ENCODE assay signal across 8 cellular contexts in genomic region chr12:50401383-50402155, GRCh38. TPM values are rescaled to one million over a fixed set of nuclear protein-coding genes. Genes with fewer than 3 reads are reported as not detected.
A peak's percentile ranks its signal among the peaks of the same experiment; 100 is the strongest.
DNase-seq lines count a peak whose midpoint lies in the region; ATAC-seq, FAIRE-seq and TF ChIP-seq lines count a peak whose summit lies in the region.

No MANE protein-coding gene starts in this region.

- TF ChIP-seq CTCF in astrocyte (IDR thresholded peaks at IDR 0.05; ENCODE audit: insufficient read depth, low read depth, low read length) (no peak), hepatocyte (IDR thresholded peaks at IDR 0.05; ENCODE audit: poor library complexity) (no peak)

- H4K20me1 ChIP-seq in astrocyte (ENCODE audit: insufficient read depth, low read length), result peaks cover 33% of the 10 kb centered on the region
- peaks cover 37% of the 10 kb centered on the region for H4K20me1 ChIP-seq in hepatocyte (ENCODE audit: insufficient read depth, poor library complexity, severe bottlenecking)

- H3K36me3 ChIP-seq in astrocyte (ENCODE audit: insufficient read depth, low read length) (no peaks in the 10 kb centered on the region), hepatocyte (replicated peaks; ENCODE audit: insufficient read depth, low read depth) (no peaks in the 10 kb centered on the region), rectal smooth muscle tissue (ENCODE audit: control insufficient read depth, insufficient read depth, low read length) (no peaks in the 10 kb centered on the region)

- ATAC-seq in GM18873 (IDR thresholded peaks at IDR 0.05; ENCODE audit: low FRiP score, unreplicated experiment), result no peak

- peak overlapping the region; percentile 93 for H3K4me3 ChIP-seq in astrocyte (ENCODE audit: insufficient read depth, low read depth, low read length)
- peak overlapping the region; percentile 73 for H3K4me3 ChIP-seq in hepatocyte
- H3K4me3 ChIP-seq in rectal smooth muscle tissue (ENCODE audit: low read length), result peak overlapping the region; percentile 91

- peak overlapping the region; percentile 98 for H3K27ac Mint-ChIP-seq in activated T-cell treated with anti-CD3 and anti-CD28 coated beads, Interleukin-2, amount 50 U/mL, for 24 hours
- peak overlapping the region; percentile 93 for H3K27ac Mint-ChIP-seq in astrocyte (ENCODE audit: unreplicated experiment)

- H3K27me3 Mint-ChIP-seq in activated T-cell treated with anti-CD3 and anti-CD28 coated beads, Interleukin-2, amount 50 U/mL, for 24 hours, result peaks cover under 1% of the 10 kb centered on the region
- H3K27me3 Mint-ChIP-seq in astrocyte (ENCODE audit: low read depth, unreplicated experiment), result no peaks in the 10 kb centered on the region

- no peaks in the 10 kb centered on the region for H3K9me3 Mint-ChIP-seq in activated T-cell treated with anti-CD3 and anti-CD28 coated beads, Interleukin-2, amount 50 U/mL, for 24 hours
- no peaks in the 10 kb centered on the region for H3K9me3 Mint-ChIP-seq in astrocyte (ENCODE audit: unreplicated experiment)

- H2AFZ ChIP-seq in astrocyte (ENCODE audit: low read depth, low read length), result peak overlapping the region; percentile 78
- peak overlapping the region; percentile 59 for H2AFZ ChIP-seq in hepatocyte

- H3K27ac ChIP-seq in astrocyte (ENCODE audit: low read depth, low read length) (peak overlapping the region; percentile 80), hepatocyte (peak overlapping the region; percentile 91), rectal smooth muscle tissue (ENCODE audit: low read depth, low read length) (peak overlapping the region; percentile 93)

- H3K27me3 ChIP-seq in astrocyte (ENCODE audit: insufficient read depth, low read length) (no peaks in the 10 kb centered on the region), hepatocyte (no peaks in the 10 kb centered on the region), rectal smooth muscle tissue (ENCODE audit: control insufficient read depth, insufficient read depth, low read length) (no peaks in the 10 kb centered on the region)

- no peak for FAIRE-seq in astrocyte (lab: Jason Lieb, UNC)

- H3K79me2 ChIP-seq in astrocyte (ENCODE audit: insufficient read depth, low read length), result peaks cover 58% of the 10 kb centered on the region
- H3K79me2 ChIP-seq in hepatocyte, result peaks cover 50% of the 10 kb centered on the region

- DNase-seq in activated T-cell treated with anti-CD3 and anti-CD28 coated beads, Interleukin-2, amount 50 U/mL, for 24 hours, result no peak
- no peak for DNase-seq in activated T-cell treated with anti-CD3 and anti-CD28 coated beads, Interleukin-2, amount 50 U/mL, for 1 hour
- peak; percentile 28 for DNase-seq in LHCN-M2 (ENCODE audit: low read depth)
- peak; percentile 50 for DNase-seq in astrocyte (ENCODE audit: low read depth)
- DNase-seq in hepatocyte (ENCODE audit: low spot score), result peak; percentile 35
- DNase-seq in NCI-H2227 treated with DMSO at 0.1 percent for 48 hours (lab: John Stamatoyannopoulos, UW), result no peak

- H3K4me2 ChIP-seq in astrocyte (ENCODE audit: low read length) (peak overlapping the region; percentile 87), hepatocyte (peak overlapping the region; percentile 84)

- H3K4me1 ChIP-seq in astrocyte (ENCODE audit: insufficient read depth, low read length) (peaks cover 8% of the 10 kb centered on the region), hepatocyte (ENCODE audit: insufficient read depth) (peaks cover 7% of the 10 kb centered on the region), rectal smooth muscle tissue (ENCODE audit: control insufficient read depth, insufficient read depth, low read length) (peaks cover 17% of the 10 kb centered on the region)

- H3K9ac ChIP-seq in astrocyte (ENCODE audit: low read length), result peak overlapping the region; percentile 89
- peak overlapping the region; percentile 79 for H3K9ac ChIP-seq in rectal smooth muscle tissue (ENCODE audit: low read length)

- 2% methylated on average over 29 of the region's 29 CpGs for WGBS in hepatocyte (ENCODE audit: low lambda C conversion rate, missing lambda C conversion rate)

- H3K9me2 ChIP-seq in hepatocyte (replicated peaks; ENCODE audit: insufficient read depth), result no peaks in the 10 kb centered on the region

- H3K9me3 ChIP-seq in astrocyte (ENCODE audit: insufficient read depth, low read depth, low read length) (no peaks in the 10 kb centered on the region), hepatocyte (ENCODE audit: low read depth) (no peaks in the 10 kb centered on the region)

- peaks cover 43% of the 10 kb centered on the region for H3K36me3 Mint-ChIP-seq in activated T-cell treated with anti-CD3 and anti-CD28 coated beads, Interleukin-2, amount 50 U/mL, for 24 hours (ENCODE audit: low read depth)
- H3K36me3 Mint-ChIP-seq in astrocyte (ENCODE audit: low read depth, unreplicated experiment), result no peaks in the 10 kb centered on the region

- H3K4me3 Mint-ChIP-seq in activated T-cell treated with anti-CD3 and anti-CD28 coated beads, Interleukin-2, amount 50 U/mL, for 24 hours, result peak overlapping the region; percentile 96
- peak overlapping the region; percentile 100 for H3K4me3 Mint-ChIP-seq in astrocyte (ENCODE audit: unreplicated experiment)

- H3K4me1 Mint-ChIP-seq in activated T-cell treated with anti-CD3 and anti-CD28 coated beads, Interleukin-2, amount 50 U/mL, for 24 hours (ENCODE audit: low read depth), result peaks cover 34% of the 10 kb centered on the region
- peaks cover 8% of the 10 kb centered on the region for H3K4me1 Mint-ChIP-seq in astrocyte (ENCODE audit: low read depth, unreplicated experiment)

RNA-seq across cellular contexts. Expression of gene LARP4, which starts 0.9 kb away (rescaled TPM):
- total RNA-seq in LHCN-M2 (2014; rRNA removed) (22.3 and 27.9 TPM in 2 replicates), astrocyte (60.4 and 63.8 TPM in 2 replicates), hepatocyte (42.0 and 48.7 TPM in 2 replicates)
- 9.0 TPM for polyA plus RNA-seq in LHCN-M2 (2012)
- polyA plus RNA-seq in hepatocyte, result 18.2 and 29.4 TPM in 2 replicates

RNA-seq across cellular contexts. Expression of gene FAM186A, which starts 5.2 kb away (rescaled TPM):
- total RNA-seq in LHCN-M2 (2014; rRNA removed) (not detected in 2 replicates), astrocyte (not detected in 2 replicates), hepatocyte (not detected in 2 replicates)
- polyA plus RNA-seq in LHCN-M2 (2012), result 0.09 TPM
- polyA plus RNA-seq in hepatocyte, result not detected in 2 replicates

Comparison
In these comparisons a context has a peak if more than half of its experiments do, and no peak if none do; other contexts are left out.
1. DNase-seq: peak in LHCN-M2 (single experiment), astrocyte (single experiment) and hepatocyte (single experiment); none in activated T-cell treated with anti-CD3 and anti-CD28 coated beads, Interleukin-2, amount 50 U/mL, for 24 hours (single experiment), activated T-cell treated with anti-CD3 and anti-CD28 coated beads, Interleukin-2, amount 50 U/mL, for 1 hour (single experiment) and NCI-H2227 treated with DMSO at 0.1 percent for 48 hours (single experiment).
2. Peak in every context shown above with its lines, with median percentiles within 50 percentile points of each other: H3K27ac ChIP-seq and H3K4me3 ChIP-seq.